Comparison of ENCODE assay signal across 1 cellular context in genomic region chr10:4474829-4475228, GRCh38.
TF ChIP-seq lines count a peak whose summit lies in the region.

No MANE protein-coding gene starts in this region.

TF ChIP-seq in SK-N-SH treated with all-trans-retinoic acid at 6 μM for 48 hours, 23 proteins besides CTCF, POLR2A, EP300 and RAD21 (continued from another document):
- TF ChIP-seq CREB5 (CRISPR knock-in tag; IDR thresholded peaks at IDR 0.05; ENCODE audit: low read depth) (no peak), ZNF70 (CRISPR knock-in tag; IDR thresholded peaks at IDR 0.05) (no peak), ESRRG (CRISPR knock-in tag; IDR thresholded peaks at IDR 0.05) (no peak), OSR1 (CRISPR knock-in tag; IDR thresholded peaks at IDR 0.05) (no peak), BACH2 (CRISPR knock-in tag; IDR thresholded peaks at IDR 0.05; ENCODE audit: borderline replicate concordance) (no peak), SNAI2 (CRISPR knock-in tag; IDR thresholded peaks at IDR 0.05) (no peak)
